1 cellular context compared by ENCODE assay signal in the genomic region with DNA sequence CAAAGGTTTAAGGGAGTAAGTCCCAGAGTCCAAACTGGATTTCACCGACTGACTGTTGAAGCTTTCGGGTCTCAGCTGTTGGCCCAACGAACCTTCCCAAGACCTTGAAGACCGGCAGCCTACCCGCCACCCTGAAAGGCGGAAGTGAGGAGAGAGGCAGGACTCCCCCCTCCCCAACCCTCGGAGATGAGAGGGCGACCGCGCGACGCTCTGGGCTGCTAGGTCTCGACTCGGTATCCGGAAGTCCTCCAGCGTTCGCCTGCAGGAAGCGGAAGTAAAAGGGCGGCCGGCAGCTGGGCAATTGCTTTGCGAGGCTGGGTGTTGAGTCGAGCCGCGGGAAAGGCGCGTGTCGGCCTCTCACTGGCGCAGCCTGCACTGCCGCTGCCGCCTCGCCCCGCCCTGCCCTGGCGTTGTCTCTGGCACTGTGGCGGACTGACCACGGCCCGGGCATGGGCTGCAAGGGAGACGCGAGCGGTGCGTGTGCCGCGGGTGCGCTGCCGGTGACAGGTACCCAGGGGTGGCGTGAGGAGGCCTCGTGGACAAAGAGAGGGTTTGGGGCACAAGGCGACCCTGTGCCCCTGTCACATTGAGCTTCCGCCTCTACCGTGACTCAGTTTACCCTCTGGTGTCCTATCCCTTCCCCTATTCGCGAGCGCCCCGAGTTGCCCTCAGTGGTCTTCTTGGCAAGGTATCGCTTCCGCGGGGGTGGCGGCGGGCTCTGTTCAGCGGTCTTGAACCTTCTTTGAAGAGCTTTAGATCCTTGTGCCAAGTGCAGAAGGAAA.
A peak's percentile ranks its signal among the peaks of the same experiment; 100 is the strongest.
TF ChIP-seq lines count a peak whose summit lies in the region.

A gene with protein sequence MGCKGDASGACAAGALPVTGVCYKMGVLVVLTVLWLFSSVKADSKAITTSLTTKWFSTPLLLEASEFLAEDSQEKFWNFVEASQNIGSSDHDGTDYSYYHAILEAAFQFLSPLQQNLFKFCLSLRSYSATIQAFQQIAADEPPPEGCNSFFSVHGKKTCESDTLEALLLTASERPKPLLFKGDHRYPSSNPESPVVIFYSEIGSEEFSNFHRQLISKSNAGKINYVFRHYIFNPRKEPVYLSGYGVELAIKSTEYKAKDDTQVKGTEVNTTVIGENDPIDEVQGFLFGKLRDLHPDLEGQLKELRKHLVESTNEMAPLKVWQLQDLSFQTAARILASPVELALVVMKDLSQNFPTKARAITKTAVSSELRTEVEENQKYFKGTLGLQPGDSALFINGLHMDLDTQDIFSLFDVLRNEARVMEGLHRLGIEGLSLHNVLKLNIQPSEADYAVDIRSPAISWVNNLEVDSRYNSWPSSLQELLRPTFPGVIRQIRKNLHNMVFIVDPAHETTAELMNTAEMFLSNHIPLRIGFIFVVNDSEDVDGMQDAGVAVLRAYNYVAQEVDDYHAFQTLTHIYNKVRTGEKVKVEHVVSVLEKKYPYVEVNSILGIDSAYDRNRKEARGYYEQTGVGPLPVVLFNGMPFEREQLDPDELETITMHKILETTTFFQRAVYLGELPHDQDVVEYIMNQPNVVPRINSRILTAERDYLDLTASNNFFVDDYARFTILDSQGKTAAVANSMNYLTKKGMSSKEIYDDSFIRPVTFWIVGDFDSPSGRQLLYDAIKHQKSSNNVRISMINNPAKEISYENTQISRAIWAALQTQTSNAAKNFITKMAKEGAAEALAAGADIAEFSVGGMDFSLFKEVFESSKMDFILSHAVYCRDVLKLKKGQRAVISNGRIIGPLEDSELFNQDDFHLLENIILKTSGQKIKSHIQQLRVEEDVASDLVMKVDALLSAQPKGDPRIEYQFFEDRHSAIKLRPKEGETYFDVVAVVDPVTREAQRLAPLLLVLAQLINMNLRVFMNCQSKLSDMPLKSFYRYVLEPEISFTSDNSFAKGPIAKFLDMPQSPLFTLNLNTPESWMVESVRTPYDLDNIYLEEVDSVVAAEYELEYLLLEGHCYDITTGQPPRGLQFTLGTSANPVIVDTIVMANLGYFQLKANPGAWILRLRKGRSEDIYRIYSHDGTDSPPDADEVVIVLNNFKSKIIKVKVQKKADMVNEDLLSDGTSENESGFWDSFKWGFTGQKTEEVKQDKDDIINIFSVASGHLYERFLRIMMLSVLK (N-terminal part only) (plus strand): TSS at position 292 of the 782 bp plus-strand sequence. CDS start 158 bp downstream, at position 450.

TF ChIP-seq in HEK293, 187 proteins besides CTCF, POLR2A, EP300 and RAD21 (continued from another document and continues in another):
- TF ChIP-seq, protein P1, sequence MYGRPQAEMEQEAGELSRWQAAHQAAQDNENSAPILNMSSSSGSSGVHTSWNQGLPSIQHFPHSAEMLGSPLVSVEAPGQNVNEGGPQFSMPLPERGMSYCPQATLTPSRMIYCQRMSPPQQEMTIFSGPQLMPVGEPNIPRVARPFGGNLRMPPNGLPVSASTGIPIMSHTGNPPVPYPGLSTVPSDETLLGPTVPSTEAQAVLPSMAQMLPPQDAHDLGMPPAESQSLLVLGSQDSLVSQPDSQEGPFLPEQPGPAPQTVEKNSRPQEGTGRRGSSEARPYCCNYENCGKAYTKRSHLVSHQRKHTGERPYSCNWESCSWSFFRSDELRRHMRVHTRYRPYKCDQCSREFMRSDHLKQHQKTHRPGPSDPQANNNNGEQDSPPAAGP (tag by site-specific recombination; IDR thresholded peaks at IDR 0.05): no peak
- TF ChIP-seq ZNF292 (tag by site-specific recombination; IDR thresholded peaks at IDR 0.05; ENCODE audit: borderline replicate concordance, low read depth) (no peak), SP3 (tag by site-specific recombination; IDR thresholded peaks at IDR 0.05) (peak; percentile 57; the same call in 1 of the 2 replicates), KLF16 (tag by site-specific recombination; IDR thresholded peaks at IDR 0.05) (0 out of 2 replicates have a peak, but pooled peaks have one; percentile 40), BCL11A (tag by site-specific recombination; IDR thresholded peaks at IDR 0.05; ENCODE audit: low read depth) (no peak), ZNF423 (tag by site-specific recombination; IDR thresholded peaks at IDR 0.05) (no peak), ZNF510 (tag by site-specific recombination; IDR thresholded peaks at IDR 0.05; ENCODE audit: insufficient replicate concordance) (no peak), ZNF48 (tag by site-specific recombination; IDR thresholded peaks at IDR 0.05) (no peak), ZNF155 (tag by site-specific recombination; IDR thresholded peaks at IDR 0.05) (no peak), TCF7L2 (IDR thresholded peaks at IDR 0.05; ENCODE audit: borderline replicate concordance, low read depth, low read length) (no peak), ZSCAN16 (tag by site-specific recombination; IDR thresholded peaks at IDR 0.05) (no peak), ZBTB21 (tag by site-specific recombination; IDR thresholded peaks at IDR 0.05) (0 out of 2 replicates have a peak, but pooled peaks have one; percentile 6), EGR2 (tag by site-specific recombination; IDR thresholded peaks at IDR 0.05; ENCODE audit: low read depth) (no peak), MZF1 (tag by site-specific recombination; IDR thresholded peaks at IDR 0.05; ENCODE audit: borderline replicate concordance) (peak; percentile 67; the same call in 1 of the 2 replicates), ZNF121 (tag by site-specific recombination; IDR thresholded peaks at IDR 0.05) (no peak), ZNF560 (tag by site-specific recombination; IDR thresholded peaks at IDR 0.05; ENCODE audit: borderline replicate concordance) (no peak), ZNF664 (tag by site-specific recombination; IDR thresholded peaks at IDR 0.05) (no peak), ZSCAN23 (tag by site-specific recombination; IDR thresholded peaks at IDR 0.05) (no peak), ZNF76 (tag by site-specific recombination; IDR thresholded peaks at IDR 0.05; ENCODE audit: borderline replicate concordance, low read depth) (peak; percentile 71; the same call in 1 of the 2 replicates), ZNF549 (tag by site-specific recombination; IDR thresholded peaks at IDR 0.05) (no peak), ZNF585B (tag by site-specific recombination; IDR thresholded peaks at IDR 0.05) (no peak), ZNF555 (tag by site-specific recombination; conservative IDR thresholded peaks at IDR 0.05) (no peak), HOXC10 (CRISPR knock-in tag; IDR thresholded peaks at IDR 0.05) (no peak), ZNF211 (tag by site-specific recombination; IDR thresholded peaks at IDR 0.05; ENCODE audit: low read depth) (no peak), ZNF530 (tag by site-specific recombination; IDR thresholded peaks at IDR 0.05; ENCODE audit: low read depth) (no peak)
- TF ChIP-seq, protein P2, sequence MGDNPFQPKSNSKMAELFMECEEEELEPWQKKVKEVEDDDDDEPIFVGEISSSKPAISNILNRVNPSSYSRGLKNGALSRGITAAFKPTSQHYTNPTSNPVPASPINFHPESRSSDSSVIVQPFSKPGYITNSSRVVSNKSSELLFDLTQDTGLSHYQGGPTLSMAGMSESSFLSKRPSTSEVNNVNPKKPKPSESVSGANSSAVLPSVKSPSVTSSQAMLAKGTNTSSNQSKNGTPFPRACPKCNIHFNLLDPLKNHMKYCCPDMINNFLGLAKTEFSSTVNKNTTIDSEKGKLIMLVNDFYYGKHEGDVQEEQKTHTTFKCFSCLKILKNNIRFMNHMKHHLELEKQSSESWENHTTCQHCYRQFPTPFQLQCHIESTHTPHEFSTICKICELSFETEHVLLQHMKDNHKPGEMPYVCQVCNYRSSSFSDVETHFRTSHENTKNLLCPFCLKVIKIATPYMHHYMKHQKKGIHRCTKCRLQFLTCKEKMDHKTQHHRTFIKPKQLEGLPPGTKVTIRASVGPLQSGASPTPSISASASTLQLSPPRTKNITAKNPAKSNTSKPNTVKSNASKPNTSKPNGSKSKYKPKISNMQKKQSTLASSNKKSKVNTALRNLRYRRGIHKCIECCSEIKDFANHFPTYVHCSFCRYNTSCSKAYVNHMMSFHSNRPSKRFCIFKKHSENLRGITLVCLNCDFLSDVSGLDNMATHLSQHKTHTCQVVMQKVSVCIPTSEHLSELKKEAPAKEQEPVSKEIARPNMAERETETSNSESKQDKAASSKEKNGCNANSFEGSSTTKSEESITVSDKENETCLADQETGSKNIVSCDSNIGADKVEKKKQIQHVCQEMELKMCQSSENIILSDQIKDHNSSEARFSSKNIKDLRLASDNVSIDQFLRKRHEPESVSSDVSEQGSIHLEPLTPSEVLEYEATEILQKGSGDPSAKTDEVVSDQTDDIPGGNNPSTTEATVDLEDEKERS (tag by site-specific recombination; IDR thresholded peaks at IDR 0.05): no peak
- TF ChIP-seq, protein P3, sequence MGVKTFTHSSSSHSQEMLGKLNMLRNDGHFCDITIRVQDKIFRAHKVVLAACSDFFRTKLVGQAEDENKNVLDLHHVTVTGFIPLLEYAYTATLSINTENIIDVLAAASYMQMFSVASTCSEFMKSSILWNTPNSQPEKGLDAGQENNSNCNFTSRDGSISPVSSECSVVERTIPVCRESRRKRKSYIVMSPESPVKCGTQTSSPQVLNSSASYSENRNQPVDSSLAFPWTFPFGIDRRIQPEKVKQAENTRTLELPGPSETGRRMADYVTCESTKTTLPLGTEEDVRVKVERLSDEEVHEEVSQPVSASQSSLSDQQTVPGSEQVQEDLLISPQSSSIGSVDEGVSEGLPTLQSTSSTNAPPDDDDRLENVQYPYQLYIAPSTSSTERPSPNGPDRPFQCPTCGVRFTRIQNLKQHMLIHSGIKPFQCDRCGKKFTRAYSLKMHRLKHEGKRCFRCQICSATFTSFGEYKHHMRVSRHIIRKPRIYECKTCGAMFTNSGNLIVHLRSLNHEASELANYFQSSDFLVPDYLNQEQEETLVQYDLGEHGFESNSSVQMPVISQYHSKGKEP (tag by site-specific recombination; IDR thresholded peaks at IDR 0.05): no peak
- TF ChIP-seq, protein P4, sequence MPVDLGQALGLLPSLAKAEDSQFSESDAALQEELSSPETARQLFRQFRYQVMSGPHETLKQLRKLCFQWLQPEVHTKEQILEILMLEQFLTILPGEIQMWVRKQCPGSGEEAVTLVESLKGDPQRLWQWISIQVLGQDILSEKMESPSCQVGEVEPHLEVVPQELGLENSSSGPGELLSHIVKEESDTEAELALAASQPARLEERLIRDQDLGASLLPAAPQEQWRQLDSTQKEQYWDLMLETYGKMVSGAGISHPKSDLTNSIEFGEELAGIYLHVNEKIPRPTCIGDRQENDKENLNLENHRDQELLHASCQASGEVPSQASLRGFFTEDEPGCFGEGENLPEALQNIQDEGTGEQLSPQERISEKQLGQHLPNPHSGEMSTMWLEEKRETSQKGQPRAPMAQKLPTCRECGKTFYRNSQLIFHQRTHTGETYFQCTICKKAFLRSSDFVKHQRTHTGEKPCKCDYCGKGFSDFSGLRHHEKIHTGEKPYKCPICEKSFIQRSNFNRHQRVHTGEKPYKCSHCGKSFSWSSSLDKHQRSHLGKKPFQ (tag by site-specific recombination; IDR thresholded peaks at IDR 0.05): no peak
- TF ChIP-seq, protein P5, sequence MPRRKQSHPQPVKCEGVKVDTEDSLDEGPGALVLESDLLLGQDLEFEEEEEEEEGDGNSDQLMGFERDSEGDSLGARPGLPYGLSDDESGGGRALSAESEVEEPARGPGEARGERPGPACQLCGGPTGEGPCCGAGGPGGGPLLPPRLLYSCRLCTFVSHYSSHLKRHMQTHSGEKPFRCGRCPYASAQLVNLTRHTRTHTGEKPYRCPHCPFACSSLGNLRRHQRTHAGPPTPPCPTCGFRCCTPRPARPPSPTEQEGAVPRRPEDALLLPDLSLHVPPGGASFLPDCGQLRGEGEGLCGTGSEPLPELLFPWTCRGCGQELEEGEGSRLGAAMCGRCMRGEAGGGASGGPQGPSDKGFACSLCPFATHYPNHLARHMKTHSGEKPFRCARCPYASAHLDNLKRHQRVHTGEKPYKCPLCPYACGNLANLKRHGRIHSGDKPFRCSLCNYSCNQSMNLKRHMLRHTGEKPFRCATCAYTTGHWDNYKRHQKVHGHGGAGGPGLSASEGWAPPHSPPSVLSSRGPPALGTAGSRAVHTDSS (tag by site-specific recombination; IDR thresholded peaks at IDR 0.05): no peak
- TF ChIP-seq, protein P6, sequence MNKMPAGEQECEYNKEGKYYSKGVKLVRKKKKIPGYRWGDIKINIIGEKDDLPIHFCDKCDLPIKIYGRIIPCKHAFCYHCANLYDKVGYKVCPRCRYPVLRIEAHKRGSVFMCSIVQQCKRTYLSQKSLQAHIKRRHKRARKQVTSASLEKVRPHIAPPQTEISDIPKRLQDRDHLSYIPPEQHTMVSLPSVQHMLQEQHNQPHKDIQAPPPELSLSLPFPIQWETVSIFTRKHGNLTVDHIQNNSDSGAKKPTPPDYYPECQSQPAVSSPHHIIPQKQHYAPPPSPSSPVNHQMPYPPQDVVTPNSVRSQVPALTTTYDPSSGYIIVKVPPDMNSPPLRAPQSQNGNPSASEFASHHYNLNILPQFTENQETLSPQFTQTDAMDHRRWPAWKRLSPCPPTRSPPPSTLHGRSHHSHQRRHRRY (tag by site-specific recombination; IDR thresholded peaks at IDR 0.05): no peak
- TF ChIP-seq, protein P7, sequence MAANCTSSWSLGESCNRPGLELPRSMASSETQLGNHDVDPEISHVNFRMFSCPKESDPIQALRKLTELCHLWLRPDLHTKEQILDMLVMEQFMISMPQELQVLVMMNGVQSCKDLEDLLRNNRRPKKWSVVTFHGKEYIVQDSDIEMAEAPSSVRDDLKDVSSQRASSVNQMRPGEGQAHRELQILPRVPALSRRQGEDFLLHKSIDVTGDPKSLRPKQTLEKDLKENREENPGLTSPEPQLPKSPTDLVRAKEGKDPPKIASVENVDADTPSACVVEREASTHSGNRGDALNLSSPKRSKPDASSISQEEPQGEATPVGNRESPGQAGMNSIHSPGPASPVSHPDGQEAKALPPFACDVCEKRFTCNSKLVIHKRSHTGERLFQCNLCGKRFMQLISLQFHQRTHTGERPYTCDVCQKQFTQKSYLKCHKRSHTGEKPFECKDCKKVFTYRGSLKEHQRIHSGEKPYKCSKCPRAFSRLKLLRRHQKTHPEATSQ (tag by site-specific recombination; IDR thresholded peaks at IDR 0.05): no peak
- TF ChIP-seq, protein P8, sequence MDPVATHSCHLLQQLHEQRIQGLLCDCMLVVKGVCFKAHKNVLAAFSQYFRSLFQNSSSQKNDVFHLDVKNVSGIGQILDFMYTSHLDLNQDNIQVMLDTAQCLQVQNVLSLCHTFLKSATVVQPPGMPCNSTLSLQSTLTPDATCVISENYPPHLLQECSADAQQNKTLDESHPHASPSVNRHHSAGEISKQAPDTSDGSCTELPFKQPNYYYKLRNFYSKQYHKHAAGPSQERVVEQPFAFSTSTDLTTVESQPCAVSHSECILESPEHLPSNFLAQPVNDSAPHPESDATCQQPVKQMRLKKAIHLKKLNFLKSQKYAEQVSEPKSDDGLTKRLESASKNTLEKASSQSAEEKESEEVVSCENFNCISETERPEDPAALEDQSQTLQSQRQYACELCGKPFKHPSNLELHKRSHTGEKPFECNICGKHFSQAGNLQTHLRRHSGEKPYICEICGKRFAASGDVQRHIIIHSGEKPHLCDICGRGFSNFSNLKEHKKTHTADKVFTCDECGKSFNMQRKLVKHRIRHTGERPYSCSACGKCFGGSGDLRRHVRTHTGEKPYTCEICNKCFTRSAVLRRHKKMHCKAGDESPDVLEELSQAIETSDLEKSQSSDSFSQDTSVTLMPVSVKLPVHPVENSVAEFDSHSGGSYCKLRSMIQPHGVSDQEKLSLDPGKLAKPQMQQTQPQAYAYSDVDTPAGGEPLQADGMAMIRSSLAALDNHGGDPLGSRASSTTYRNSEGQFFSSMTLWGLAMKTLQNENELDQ (tag by site-specific recombination; IDR thresholded peaks at IDR 0.05; ENCODE audit: low read depth): no peak
- TF ChIP-seq, protein P9, sequence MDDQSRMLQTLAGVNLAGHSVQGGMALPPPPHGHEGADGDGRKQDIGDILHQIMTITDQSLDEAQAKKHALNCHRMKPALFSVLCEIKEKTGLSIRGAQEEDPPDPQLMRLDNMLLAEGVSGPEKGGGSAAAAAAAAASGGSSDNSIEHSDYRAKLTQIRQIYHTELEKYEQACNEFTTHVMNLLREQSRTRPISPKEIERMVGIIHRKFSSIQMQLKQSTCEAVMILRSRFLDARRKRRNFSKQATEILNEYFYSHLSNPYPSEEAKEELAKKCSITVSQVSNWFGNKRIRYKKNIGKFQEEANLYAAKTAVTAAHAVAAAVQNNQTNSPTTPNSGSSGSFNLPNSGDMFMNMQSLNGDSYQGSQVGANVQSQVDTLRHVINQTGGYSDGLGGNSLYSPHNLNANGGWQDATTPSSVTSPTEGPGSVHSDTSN (CRISPR knock-in tag; IDR thresholded peaks at IDR 0.05): peak; percentile 64; the same call in 1 of the 2 replicates
